10 cellular contexts compared by ENCODE assay signal in the genomic region with DNA sequence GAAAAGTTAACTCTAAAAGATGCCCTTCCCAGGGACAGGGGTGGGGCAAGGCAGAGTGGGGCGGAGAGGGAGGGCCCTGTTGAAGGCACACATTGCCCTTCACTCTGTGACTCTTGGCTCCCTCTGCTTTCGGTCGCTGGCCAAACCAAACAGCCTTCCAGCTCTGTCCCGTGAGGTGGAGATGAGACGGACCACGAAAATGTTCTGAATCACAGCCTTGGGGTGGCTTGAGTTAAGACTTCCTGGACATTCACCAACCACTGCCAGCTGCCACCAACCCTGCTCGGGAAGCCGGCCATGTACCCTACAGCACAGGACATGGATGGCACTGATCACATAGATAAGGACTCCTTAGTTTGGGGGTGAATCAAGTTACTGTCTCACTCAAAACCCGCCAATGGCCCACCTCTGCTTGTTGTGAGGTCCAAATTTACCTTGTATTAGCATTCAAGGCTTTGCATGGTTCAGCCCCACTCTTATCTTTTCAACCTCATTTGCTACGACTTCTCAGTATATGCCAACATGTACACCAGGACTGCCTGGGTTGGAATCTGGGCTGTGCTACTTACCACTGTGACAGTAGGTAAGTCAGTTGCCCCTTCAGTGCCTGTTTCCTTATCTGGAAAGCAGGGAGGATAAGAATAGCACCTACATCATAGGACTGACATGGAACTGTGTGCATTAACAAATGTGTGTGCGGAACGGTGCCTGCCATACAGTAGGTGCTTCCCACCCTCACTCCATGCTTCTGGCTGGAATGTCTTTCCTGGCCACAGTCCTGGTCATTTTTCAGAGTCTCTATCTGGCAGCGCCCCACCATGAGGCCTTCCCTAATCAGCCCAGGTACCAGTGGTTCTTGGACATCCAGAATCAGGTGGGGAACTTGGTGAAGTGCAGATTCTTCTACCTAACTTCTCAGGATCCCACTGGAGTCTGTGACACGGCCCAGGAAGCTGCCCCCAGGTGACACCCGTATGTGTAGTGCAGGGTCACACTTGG. TPM values are rescaled to one million over a fixed set of nuclear protein-coding genes. Genes with fewer than 3 reads are reported as not detected.
DNase-seq lines count a peak whose midpoint lies in the region; ATAC-seq and TF ChIP-seq lines count a peak whose summit lies in the region.
"Had no signal": no experiment of that assay in that cellular context is flagged by ENCODE, and none has a peak within 500 bp of the region (broad histone marks: within the 10 kb centered on the region; RNA-seq: fewer than 3 reads in every experiment).

No MANE protein-coding gene starts in this region.

- H3K27me3 ChIP-seq in body of pancreas (no peaks in the 10 kb centered on the region), right cardiac atrium (ENCODE audit: control insufficient read depth, insufficient read depth) (no peaks in the 10 kb centered on the region), thoracic aorta (replicated peaks; ENCODE audit: insufficient read depth) (no peaks in the 10 kb centered on the region), HAP-1 (ENCODE audit: low read depth) (no peaks in the 10 kb centered on the region)

- peaks cover 56% of the 10 kb centered on the region for H3K4me1 Mint-ChIP-seq in activated T-cell treated with anti-CD3 and anti-CD28 coated beads, Interleukin-2, amount 50 U/mL, for 4 hours (ENCODE audit: low read depth)

- H3K9me3 Mint-ChIP-seq in activated T-cell treated with anti-CD3 and anti-CD28 coated beads, Interleukin-2, amount 50 U/mL, for 4 hours = no peaks in the 10 kb centered on the region

- 59 to 64% methylated on average over 13 to 15 of the region's 15 CpGs for WGBS in body of pancreas, 2 donors
- 47% methylated on average over 15 of the region's 15 CpGs for WGBS in right cardiac atrium

- H3K9me3 ChIP-seq in body of pancreas (no peaks in the 10 kb centered on the region), right cardiac atrium (ENCODE audit: control insufficient read depth, low read length) (no peaks in the 10 kb centered on the region), thoracic aorta (no peaks in the 10 kb centered on the region), HAP-1 (no peaks in the 10 kb centered on the region)

- ATAC-seq in activated CD4-positive, CD25-positive, alpha-beta regulatory T cell treated with anti-CD3 and anti-CD28 coated beads, Interleukin-2, amount 50 U/mL, for 24 hours = no peak
- ATAC-seq in body of pancreas (peak; percentile 43), right cardiac atrium (peak; percentile 88 to 90), thoracic aorta (ENCODE audit: insufficient number of reproducible peaks, low FRiP score, low read depth) (peak; percentile 64)
- no peak for ATAC-seq in activated T-cell treated with anti-CD3 and anti-CD28 coated beads, Interleukin-2, amount 50 U/mL, for 4 hours

- intact Hi-C loops in body of pancreas (cut with DNase I) (loop anchor here (5.0 kb wide), 1 partner anchor 37 kb away; no protein-coding TSS in a partner anchor), right cardiac atrium (cut with DNase I) (loop anchor here in 2 of 4 donors (5.0 kb wide), 1 partner anchor 37 kb away; no protein-coding TSS in a partner anchor)

- DNase-seq in activated CD4-positive, CD25-positive, alpha-beta regulatory T cell treated with anti-CD3 and anti-CD28 coated beads, Interleukin-2, amount 50 U/mL, for 72 hours = peak; percentile 24
- DNase-seq in body of pancreas (peak in 3 of 4 donors; percentile 37 to 51 (median 50)), right cardiac atrium (peak; percentile 87 to 90 (median 90)), thoracic aorta (ENCODE audit: low spot score) (peak; percentile 90), HAP-1 (ENCODE audit: low spot score in 2 of 2) (no peak), CD1c-positive myeloid dendritic cell (ENCODE audit: extremely low spot score) (no peak)
- DNase-seq in activated T-cell treated with anti-CD3 and anti-CD28 coated beads, Interleukin-2, amount 50 U/mL, for 4 hours = no peak

- no peak overlapping the region for H3K4me3 ChIP-seq in body of pancreas
- H3K4me3 ChIP-seq in right cardiac atrium (ENCODE audit: low read length) = no peak overlapping the region
- H3K4me3 ChIP-seq in thoracic aorta = peak overlapping the region; percentile 16
- H3K4me3 ChIP-seq in HAP-1 = no peak overlapping the region

- in situ Hi-C loops in HAP-1 (cut with MboI; ENCODE audit: low sequenced_read_pairs) = no loop called here

- H3K36me3 ChIP-seq in body of pancreas (replicated peaks in 1 of 2; ENCODE audit: insufficient read depth in 1 of 2, low read depth in 2 of 2) = peaks cover 8 to 16% of the 10 kb centered on the region in 2 donors
- H3K36me3 ChIP-seq in thoracic aorta = peaks cover 32% of the 10 kb centered on the region
- H3K36me3 ChIP-seq in HAP-1 (replicated peaks) = peaks cover 19% of the 10 kb centered on the region

- H3K4me3 Mint-ChIP-seq in activated T-cell treated with anti-CD3 and anti-CD28 coated beads, Interleukin-2, amount 50 U/mL, for 4 hours = no peak overlapping the region

- no peak overlapping the region for H3K27ac ChIP-seq in body of pancreas
- H3K27ac ChIP-seq in right cardiac atrium (ENCODE audit: low read length) = peak overlapping the region; percentile 89
- peak overlapping the region; percentile 86 to 88 for H3K27ac ChIP-seq in thoracic aorta
- H3K27ac ChIP-seq: 22Rv1, KMS-11 had no signal

- no peaks in the 10 kb centered on the region for H3K27me3 Mint-ChIP-seq in activated T-cell treated with anti-CD3 and anti-CD28 coated beads, Interleukin-2, amount 50 U/mL, for 4 hours (ENCODE audit: low read depth)

- no peak for TF ChIP-seq POLR2A in body of pancreas (IDR thresholded peaks at IDR 0.05)

- H3K36me3 Mint-ChIP-seq in activated T-cell treated with anti-CD3 and anti-CD28 coated beads, Interleukin-2, amount 50 U/mL, for 4 hours (ENCODE audit: insufficient read depth) = peaks cover 18% of the 10 kb centered on the region

- peaks cover 15% of the 10 kb centered on the region for H3K4me1 ChIP-seq in body of pancreas
- H3K4me1 ChIP-seq in right cardiac atrium (ENCODE audit: control insufficient read depth, insufficient read depth, low read length) = peaks cover 28% of the 10 kb centered on the region
- H3K4me1 ChIP-seq in thoracic aorta (ENCODE audit: control insufficient read depth in 1 of 2, low read depth in 2 of 2) = peaks cover 17 to 65% of the 10 kb centered on the region in 2 donors
- H3K4me1 ChIP-seq in HAP-1 = peaks cover 4% of the 10 kb centered on the region; the same call in 1 of the 2 replicates

- TF ChIP-seq CTCF in body of pancreas (IDR thresholded peaks at IDR 0.05) (no peak), thoracic aorta (IDR thresholded peaks at IDR 0.05) (no peak)

RNA-seq across cellular contexts. Expression of a gene that starts 28.0 kb away (rescaled TPM):
- total RNA-seq in body of pancreas = 1 to 10 TPM; 4.7 to 7.9 TPM
- total RNA-seq in right cardiac atrium = 10 to 100 TPM; 29.1 to 83.3 (median 41.9) TPM
- 44.8 TPM for polyA plus RNA-seq in right cardiac atrium
- total RNA-seq in thoracic aorta = 10 to 100 TPM; 55.6 to 59.2 TPM
- total RNA-seq in activated T-cell treated with anti-CD3 and anti-CD28 coated beads, Interleukin-2, amount 50 U/mL, for 4 hours = 10 to 100 TPM; 18.1 to 21.9 (median 19.5) TPM

RNA-seq across cellular contexts. Expression of a gene that starts 41.3 kb away (rescaled TPM):
- total RNA-seq in body of pancreas = 10 to 100 TPM in 1 of 2 donors, 1 to 10 TPM in 1; 9.6 to 26.5 TPM
- 1 to 10 TPM in 1 of 4 donors, under 1 TPM in 3; 0.37 to 1.1 (median 0.72) TPM for total RNA-seq in right cardiac atrium
- polyA plus RNA-seq in right cardiac atrium = 0.43 TPM
- total RNA-seq in thoracic aorta = 1 to 10 TPM; 2.8 to 3.0 TPM
- total RNA-seq in activated T-cell treated with anti-CD3 and anti-CD28 coated beads, Interleukin-2, amount 50 U/mL, for 4 hours = 1 to 10 TPM in 1 of 3 donors, under 1 TPM in 2; 0.33 to 1.1 (median 0.73) TPM

RNA-seq across cellular contexts. Expression of a gene that starts 43.4 kb away (rescaled TPM):
- total RNA-seq in body of pancreas (under 1 TPM in 1 of 2 donors, not detected in 1; 0.26 TPM), right cardiac atrium (1 to 10 TPM; 2.9 to 5.4 (median 3.4) TPM), thoracic aorta (under 1 TPM; 0.35 to 0.68 TPM)
- 2.9 TPM for polyA plus RNA-seq in right cardiac atrium
- not detected for total RNA-seq in activated T-cell treated with anti-CD3 and anti-CD28 coated beads, Interleukin-2, amount 50 U/mL, for 4 hours

RNA-seq across cellular contexts. Expression of a gene that starts 55.6 kb away (rescaled TPM):
- total RNA-seq in body of pancreas (10 to 100 TPM; 16.8 to 65.9 TPM), right cardiac atrium (100 to 1,000 TPM; 164 to 220 (median 198) TPM), thoracic aorta (10 to 100 TPM; 68.5 to 96.4 TPM)
- polyA plus RNA-seq in right cardiac atrium = 351 TPM
- 100 to 1,000 TPM in 1 of 3 donors, 10 to 100 TPM in 2; 74.8 to 115 (median 94.5) TPM for total RNA-seq in activated T-cell treated with anti-CD3 and anti-CD28 coated beads, Interleukin-2, amount 50 U/mL, for 4 hours

Comparison
In these comparisons a context has a peak if more than half of its experiments do, and no peak if none do; other contexts are left out.
1. DNase-seq: peak in activated CD4-positive, CD25-positive, alpha-beta regulatory T cell treated with anti-CD3 and anti-CD28 coated beads, Interleukin-2, amount 50 U/mL, for 72 hours (single experiment), body of pancreas (3 of 4), right cardiac atrium (3 of 3) and thoracic aorta (single experiment); none in HAP-1 (0 of 2), activated T-cell treated with anti-CD3 and anti-CD28 coated beads, Interleukin-2, amount 50 U/mL, for 4 hours (single experiment) and CD1c-positive myeloid dendritic cell (single experiment).
2. ATAC-seq: peak in body of pancreas (single experiment), right cardiac atrium (2 of 2) and thoracic aorta (single experiment); none in activated CD4-positive, CD25-positive, alpha-beta regulatory T cell treated with anti-CD3 and anti-CD28 coated beads, Interleukin-2, amount 50 U/mL, for 24 hours (0 of 2) and activated T-cell treated with anti-CD3 and anti-CD28 coated beads, Interleukin-2, amount 50 U/mL, for 4 hours (0 of 2).
3. H3K27ac ChIP-seq: peak in right cardiac atrium (single experiment) and thoracic aorta (2 of 2); none in body of pancreas (0 of 4).